ENCODE assay signal across 11 cellular contexts in the genomic region with DNA sequence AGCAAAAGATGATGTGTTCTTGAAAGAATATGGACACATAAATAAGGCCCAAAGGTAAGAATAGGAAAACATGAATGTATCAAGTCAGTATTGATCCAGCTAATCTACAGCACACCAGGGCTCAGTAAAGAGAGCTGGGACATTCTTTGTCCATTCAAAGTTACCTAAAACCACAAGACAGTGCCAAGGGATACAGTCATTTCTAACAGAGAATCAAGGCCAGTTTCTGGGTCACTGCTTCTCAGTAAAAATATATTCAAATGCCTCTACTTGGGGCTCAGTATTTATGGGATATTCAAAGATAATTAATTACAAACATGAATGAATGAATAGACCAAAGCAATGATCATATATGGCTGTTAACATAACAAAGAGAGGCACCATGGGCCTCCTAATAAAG. TPM values are rescaled to one million over a fixed set of nuclear protein-coding genes. Genes with fewer than 3 reads are reported as not detected.
DNase-seq lines count a peak whose midpoint lies in the region; ATAC-seq, FAIRE-seq and TF ChIP-seq lines count a peak whose summit lies in the region.
"Had no signal": no experiment of that assay in that cellular context is flagged by ENCODE, and none has a peak within 500 bp of the region (broad histone marks: within the 10 kb centered on the region; RNA-seq: fewer than 3 reads in every experiment).

No MANE protein-coding gene starts in this region.

- peaks cover 56% of the 10 kb centered on the region for H3K36me3 Mint-ChIP-seq in CD8-positive, alpha-beta T cell
- H3K36me3 Mint-ChIP-seq in activated naive CD8-positive, alpha-beta T cell: peaks cover 9% of the 10 kb centered on the region

- no peak for TF ChIP-seq POLR2A in GM12892 (IDR thresholded peaks at IDR 0.05; ENCODE audit: low read depth, low read length)

- H3K27ac ChIP-seq in CD8-positive, alpha-beta T cell (ENCODE audit: low read depth, low read length): no peak overlapping the region
- H3K27ac ChIP-seq in muscle layer of duodenum (ENCODE audit: low read length): peak overlapping the region; percentile 27
- H3K27ac ChIP-seq in lower lobe of right lung: no peak overlapping the region

- no peaks in the 10 kb centered on the region for H3K9me3 Mint-ChIP-seq in CD8-positive, alpha-beta T cell
- H3K9me3 Mint-ChIP-seq in activated naive CD8-positive, alpha-beta T cell (ENCODE audit: low read depth): no peaks in the 10 kb centered on the region
- H3K9me3 Mint-ChIP-seq: stimulated activated naive CD8-positive, alpha-beta T cell treated with anti-CD3 and anti-CD28 coated beads, Interleukin-15, Interleukin-2, amounts not matched to agents 100 ng/mL and 50 ng/mL, for 24 hours had no signal

- H3K36me3 ChIP-seq in CD8-positive, alpha-beta T cell (ENCODE audit: insufficient read depth, low read length): peaks cover 16% of the 10 kb centered on the region
- H3K36me3 ChIP-seq in muscle layer of duodenum (ENCODE audit: control insufficient read depth in 1 of 2, insufficient read depth in 2 of 2, low read length in 2 of 2): peaks cover 8 to 19% of the 10 kb centered on the region in 2 donors
- H3K36me3 ChIP-seq in lower lobe of right lung: peaks cover 24% of the 10 kb centered on the region

- H3K4me3 ChIP-seq in CD8-positive, alpha-beta T cell (ENCODE audit: low read depth, low read length): no peak overlapping the region
- H3K4me3 ChIP-seq in muscle layer of duodenum (ENCODE audit: low read depth in 1 of 2, low read length in 2 of 2) (no peak overlapping the region), lower lobe of right lung (no peak overlapping the region)

- peaks cover 50% of the 10 kb centered on the region for H3K4me1 Mint-ChIP-seq in CD8-positive, alpha-beta T cell (ENCODE audit: low read depth)
- H3K4me1 Mint-ChIP-seq in activated naive CD8-positive, alpha-beta T cell (ENCODE audit: low read depth): peaks cover 49% of the 10 kb centered on the region

- peaks cover 12% of the 10 kb centered on the region for H3K4me1 ChIP-seq in CD8-positive, alpha-beta T cell (ENCODE audit: insufficient read depth, low read length)
- H3K4me1 ChIP-seq in muscle layer of duodenum (ENCODE audit: control insufficient read depth in 1 of 2, insufficient read depth in 2 of 2, low read length in 2 of 2) (peaks cover 2 to 23% of the 10 kb centered on the region in 2 donors), lower lobe of right lung (peaks cover 32% of the 10 kb centered on the region)

- intact Hi-C loops in CD8-positive, alpha-beta T cell (cut with DNase I, micrococcal nuclease): loop anchor here (2.0 to 5.0 kb wide), 2 partner anchors 35 kb away; partner anchors contain the start of gene MTMR12 (in 2 of the 2)
- intact Hi-C loops in left colon (cut with DNase I, micrococcal nuclease): no loop called here
- intact Hi-C loops in lower lobe of right lung (cut with DNase I): no loop called here

- ATAC-seq in CD8-positive, alpha-beta T cell: no peak
- peak; percentile 34 for ATAC-seq in HG02981 (IDR thresholded peaks at IDR 0.05; ENCODE audit: unreplicated experiment)
- no peak for ATAC-seq in left colon
- ATAC-seq in lower lobe of right lung: no peak
- ATAC-seq in GM21786 (IDR thresholded peaks at IDR 0.05; ENCODE audit: unreplicated experiment): no peak

- no peaks in the 10 kb centered on the region for H3K27me3 Mint-ChIP-seq in CD8-positive, alpha-beta T cell (ENCODE audit: low read depth)
- no peaks in the 10 kb centered on the region for H3K27me3 Mint-ChIP-seq in activated naive CD8-positive, alpha-beta T cell
- H3K27me3 Mint-ChIP-seq: stimulated activated naive CD8-positive, alpha-beta T cell treated with anti-CD3 and anti-CD28 coated beads, Interleukin-15, Interleukin-2, amounts not matched to agents 100 ng/mL and 50 ng/mL, for 24 hours had no signal

- no peak for FAIRE-seq in GM12892 (lab: Jason Lieb, UNC)

- CTCF ChIA-PET in CD8-positive, alpha-beta T cell (lab: Charles Lee): no interaction called here

- no peaks in the 10 kb centered on the region for H3K9me3 ChIP-seq in CD8-positive, alpha-beta T cell (ENCODE audit: low read length)
- H3K9me3 ChIP-seq in muscle layer of duodenum (ENCODE audit: control insufficient read depth in 1 of 2, low read length in 2 of 2): no peaks in the 10 kb centered on the region
- no peaks in the 10 kb centered on the region for H3K9me3 ChIP-seq in lower lobe of right lung

- no peak overlapping the region for H3K4me3 Mint-ChIP-seq in CD8-positive, alpha-beta T cell
- no peak overlapping the region for H3K4me3 Mint-ChIP-seq in activated naive CD8-positive, alpha-beta T cell
- H3K4me3 Mint-ChIP-seq: stimulated activated naive CD8-positive, alpha-beta T cell treated with anti-CD3 and anti-CD28 coated beads, Interleukin-15, Interleukin-2, amounts not matched to agents 100 ng/mL and 50 ng/mL, for 24 hours had no signal

- peak overlapping the region; percentile 32 for H3K27ac Mint-ChIP-seq in CD8-positive, alpha-beta T cell
- peak overlapping the region; percentile 16 for H3K27ac Mint-ChIP-seq in activated naive CD8-positive, alpha-beta T cell
- H3K27ac Mint-ChIP-seq: stimulated activated naive CD8-positive, alpha-beta T cell treated with anti-CD3 and anti-CD28 coated beads, Interleukin-15, Interleukin-2, amounts not matched to agents 100 ng/mL and 50 ng/mL, for 24 hours had no signal

- no peak for DNase-seq in CD8-positive, alpha-beta T cell
- DNase-seq in GM12892 (ENCODE audit: insufficient read length): no peak
- DNase-seq in left colon: no peak
- no peak for DNase-seq in lower lobe of right lung
- DNase-seq: activated CD4-positive, CD25-positive, alpha-beta regulatory T cell treated with anti-CD3 and anti-CD28 coated beads, Interleukin-2, amount 50 U/mL, for 72 hours; NCI-H2171 had no signal

- TF ChIP-seq CTCF in CD8-positive, alpha-beta T cell (IDR thresholded peaks at IDR 0.05): no peak
- TF ChIP-seq CTCF in lower lobe of right lung (IDR thresholded peaks at IDR 0.05): no peak

- no peaks in the 10 kb centered on the region for H3K27me3 ChIP-seq in CD8-positive, alpha-beta T cell (ENCODE audit: insufficient read depth, low read length)
- no peaks in the 10 kb centered on the region for H3K27me3 ChIP-seq in muscle layer of duodenum (ENCODE audit: low read depth, low read length)
- H3K27me3 ChIP-seq in lower lobe of right lung (ENCODE audit: low read depth): no peaks in the 10 kb centered on the region

- POLR2A ChIA-PET in CD8-positive, alpha-beta T cell (lab: Charles Lee): no interaction called here

RNA-seq across cellular contexts. Expression of gene MTMR12, which starts 35.0 kb away (rescaled TPM):
- total RNA-seq in CD8-positive, alpha-beta T cell: 10 to 100 TPM; 20.0 to 21.2 TPM
- polyA plus RNA-seq in GM12892 (2012; ENCODE audit: missing spikeins): 9.3 TPM
- total RNA-seq in left colon: 10 to 100 TPM; 19.4 to 25.5 TPM
- 39.3 TPM for total RNA-seq in lower lobe of right lung

Comparison
In these comparisons a context has a peak if more than half of its experiments do, and no peak if none do; other contexts are left out.
1. intact Hi-C loops: an anchor here in CD8-positive, alpha-beta T cell (2.0 to 5.0 kb wide); none called in left colon and lower lobe of right lung.